Comparison of ENCODE assay signal across 16 cellular contexts in the genomic region with DNA sequence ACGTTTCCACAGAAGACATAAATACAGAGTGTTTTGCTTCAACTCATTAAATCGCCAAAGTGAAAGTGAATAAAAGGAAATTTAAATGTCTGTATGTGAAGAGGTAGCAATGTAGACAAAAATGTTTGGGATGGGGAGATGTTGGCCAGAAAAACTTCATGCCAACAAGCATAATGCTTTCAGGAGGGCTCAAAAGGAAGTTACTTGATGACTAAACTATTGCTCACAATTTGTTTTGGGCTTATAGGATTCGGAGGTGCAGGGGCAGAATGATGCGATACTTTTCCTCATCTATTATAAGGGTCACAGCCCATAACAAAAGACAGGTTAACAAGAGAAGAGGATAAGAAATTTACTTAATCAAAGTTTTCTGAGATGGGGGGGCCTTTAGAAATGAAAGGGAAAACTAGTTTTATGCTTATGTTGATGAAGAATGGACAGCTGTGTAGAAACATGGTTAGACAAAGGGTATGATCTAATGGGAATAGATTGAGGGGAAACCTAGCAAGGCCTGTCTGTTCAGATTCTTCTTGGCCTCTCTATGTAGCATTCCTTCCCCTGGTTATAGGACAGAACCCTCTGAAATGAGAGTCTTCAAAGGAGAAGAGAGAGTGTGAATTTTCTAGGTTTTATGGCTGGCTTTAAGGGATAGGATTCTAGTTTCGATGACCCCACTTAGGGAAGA.
A peak's percentile ranks its signal among the peaks of the same experiment; 100 is the strongest.
DNase-seq lines count a peak whose midpoint lies in the region; ATAC-seq and TF ChIP-seq lines count a peak whose summit lies in the region.
"Had no signal": no experiment of that assay in that cellular context is flagged by ENCODE, and none has a peak within 500 bp of the region (broad histone marks: within the 10 kb centered on the region; RNA-seq: fewer than 3 reads in every experiment).

No MANE protein-coding gene starts in this region.

- peak; percentile 72 for DNase-seq in ELR (ENCODE audit: low read depth)
- DNase-seq in RPMI7951 (ENCODE audit: low read depth), result peak; percentile 70
- DNase-seq in fibroblast of peridontal ligament (ENCODE audit: extremely low read depth), result peak; percentile 39
- DNase-seq in gastrocnemius medialis, result no peak
- no peak for DNase-seq in left ventricle myocardium inferior
- no peak for DNase-seq in NK-92 (lab: John Stamatoyannopoulos, UW; ENCODE audit: unreplicated experiment)
- DNase-seq: activated naive CD8-positive, alpha-beta T cell treated with anti-CD3 and anti-CD28 coated beads for 36 hours; CD4-positive, alpha-beta T cell; colonic mucosa; esophagus squamous epithelium; stimulated activated CD4-positive, alpha-beta T cell treated with anti-CD3 and anti-CD28 coated beads, Interleukin-4, amount 100 ng/mL, for 4 hours; T-cell had no signal

- TF ChIP-seq CTCF in gastrocnemius medialis (IDR thresholded peaks at IDR 0.05 in 4 of 5, conservative IDR thresholded peaks at IDR 0.05 in 1 of 5), result no peak
- no peak for TF ChIP-seq CTCF in left ventricle myocardium inferior (IDR thresholded peaks at IDR 0.05; ENCODE audit: borderline replicate concordance)

- no peaks in the 10 kb centered on the region for H3K9me3 ChIP-seq in skeletal muscle satellite cell (replicated peaks; ENCODE audit: low read length)
- no peaks in the 10 kb centered on the region for H3K9me3 ChIP-seq in gastrocnemius medialis
- H3K9me3 ChIP-seq in left ventricle myocardium inferior (replicated peaks), result no peaks in the 10 kb centered on the region
- H3K9me3 ChIP-seq: colonic mucosa, esophagus squamous epithelium had no signal

- in situ Hi-C loops in gastrocnemius medialis (cut with MboI; ENCODE audit: low sequenced_read_pairs in 4 of 4), result no loop called here

- intact Hi-C loops in gastrocnemius medialis (cut with DNase I; ENCODE audit: low total_unique reads) (no loop called here), left ventricle myocardium inferior (cut with micrococcal nuclease) (no loop called here)

- ATAC-seq in gastrocnemius medialis, result no peak
- ATAC-seq: activated CD4-positive, CD25-positive, alpha-beta regulatory T cell treated with anti-CD3 and anti-CD28 coated beads, Interleukin-2, amount 50 U/mL, for 24 hours; stimulated activated memory B cell treated with anti-CD40 and anti-IgM and Interleukin-4, amounts not matched to agents 10 μg/mL and 1 μg/mL and 100 μg/mL, for 72 hours; T-cell had no signal

- H3K9ac ChIP-seq in skeletal muscle satellite cell (ENCODE audit: low read depth, low read length), result no peak overlapping the region

- H3K4me3 ChIP-seq in skeletal muscle satellite cell (ENCODE audit: low read length), result no peak overlapping the region
- H3K4me3 ChIP-seq in gastrocnemius medialis, result no peak overlapping the region
- no peak overlapping the region for H3K4me3 ChIP-seq in left ventricle myocardium inferior
- H3K4me3 ChIP-seq: colonic mucosa, esophagus squamous epithelium had no signal

- H3K4me2 ChIP-seq in skeletal muscle satellite cell (ENCODE audit: low read length), result peak overlapping the region; percentile 52

- no peak for TF ChIP-seq POLR2A in gastrocnemius medialis (IDR thresholded peaks at IDR 0.05)

- H3K27ac ChIP-seq in gastrocnemius medialis, result no peak overlapping the region
- no peak overlapping the region for H3K27ac ChIP-seq in left ventricle myocardium inferior (replicated peaks)
- H3K27ac ChIP-seq: colonic mucosa, esophagus squamous epithelium, HL-60 had no signal

- H3K4me1 ChIP-seq in skeletal muscle satellite cell (ENCODE audit: control insufficient read depth, insufficient read depth, low read length), result peaks cover 18% of the 10 kb centered on the region
- H3K4me1 ChIP-seq in gastrocnemius medialis, result peaks cover 0 to under 1% of the 10 kb centered on the region in 2 donors
- H3K4me1 ChIP-seq in left ventricle myocardium inferior, result peaks cover 17% of the 10 kb centered on the region
- H3K4me1 ChIP-seq: colonic mucosa had no signal

- H3K36me3 ChIP-seq in skeletal muscle satellite cell (ENCODE audit: insufficient read depth, low read length), result no peaks in the 10 kb centered on the region
- no peaks in the 10 kb centered on the region for H3K36me3 ChIP-seq in gastrocnemius medialis
- no peaks in the 10 kb centered on the region for H3K36me3 ChIP-seq in left ventricle myocardium inferior
- H3K36me3 ChIP-seq: colonic mucosa, esophagus squamous epithelium had no signal

- H3K27me3 ChIP-seq in skeletal muscle satellite cell (ENCODE audit: control insufficient read depth, insufficient read depth, low read length), result no peaks in the 10 kb centered on the region
- no peaks in the 10 kb centered on the region for H3K27me3 ChIP-seq in gastrocnemius medialis
- H3K27me3 ChIP-seq in left ventricle myocardium inferior (ENCODE audit: low read depth), result no peaks in the 10 kb centered on the region
- H3K27me3 ChIP-seq: colonic mucosa, esophagus squamous epithelium had no signal

Comparison
In these comparisons a context has a peak if more than half of its experiments do, and no peak if none do; other contexts are left out.
1. DNase-seq: peak in ELR (single experiment), RPMI7951 (single experiment) and fibroblast of peridontal ligament (single experiment); none in gastrocnemius medialis (0 of 2), left ventricle myocardium inferior (single experiment) and NK-92 (single experiment).